11 cellular contexts compared by ENCODE assay signal in the genomic region with DNA sequence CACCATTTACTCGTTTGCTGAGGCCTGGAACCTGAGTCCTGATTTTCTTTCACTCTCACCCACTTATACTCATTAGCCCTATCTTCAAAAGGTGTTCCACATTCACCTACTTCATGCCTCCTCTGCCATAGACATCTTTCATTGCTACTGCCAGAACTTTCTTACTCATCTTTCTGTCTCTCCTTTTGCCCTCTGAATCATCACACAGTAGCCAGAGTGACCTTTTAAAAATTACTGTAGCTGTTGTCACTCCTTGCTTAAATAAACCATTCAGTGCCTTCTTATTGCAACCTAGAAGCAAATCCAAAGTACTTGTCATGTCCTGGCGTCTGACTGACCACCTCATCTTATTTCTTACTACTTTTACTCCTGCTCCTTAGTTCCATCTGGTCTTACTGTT. TPM values are rescaled to one million over a fixed set of nuclear protein-coding genes. Genes with fewer than 3 reads are reported as not detected.
DNase-seq lines count a peak whose midpoint lies in the region; ATAC-seq and TF ChIP-seq lines count a peak whose summit lies in the region.
"Had no signal": no experiment of that assay in that cellular context is flagged by ENCODE, and none has a peak within 500 bp of the region (broad histone marks: within the 10 kb centered on the region; RNA-seq: fewer than 3 reads in every experiment).

No MANE protein-coding gene starts in this region.

- DNase-seq in left ventricle myocardium superior, result no peak
- no peak for DNase-seq in right atrium auricular region (ENCODE audit: low spot score)
- DNase-seq in SW 1271 (lab: John Stamatoyannopoulos, UW), result peak; percentile 21 to 61
- no peak for DNase-seq in foreskin keratinocyte
- peak; percentile 52 for DNase-seq in stromal cell of bone marrow (ENCODE audit: low read depth)
- DNase-seq in activated gamma-delta T cell treated with Interleukin-2 at 50 U/mL for 16 hours, result no peak
- DNase-seq in NCI-H1694 treated with DMSO at 0.1 percent for 48 hours (lab: John Stamatoyannopoulos, UW), result no peak
- DNase-seq: left ventricle myocardium inferior, pancreas had no signal

- ATAC-seq in left ventricle myocardium superior (peak; percentile 23), foreskin keratinocyte (no peak), HG03095 (IDR thresholded peaks at IDR 0.05; ENCODE audit: unreplicated experiment) (no peak)

- H3K4me1 ChIP-seq in right atrium auricular region, result peaks cover 0 to 36% of the 10 kb centered on the region in 2 donors
- peaks cover 8% of the 10 kb centered on the region for H3K4me1 ChIP-seq in foreskin keratinocyte
- H3K4me1 ChIP-seq: pancreas had no signal

- H3K27me3 ChIP-seq in right atrium auricular region (no peaks in the 10 kb centered on the region), foreskin keratinocyte (no peaks in the 10 kb centered on the region)
- H3K27me3 ChIP-seq: BLaER1 treated with 17β-estradiol and CSF1 and Interleukin-3, amounts not matched to agents 10 nM and 100 nM; pancreas had no signal

- H3K27ac ChIP-seq in right atrium auricular region, result peak overlapping the region in 1 of 2 donors; percentile 7
- H3K27ac ChIP-seq in foreskin keratinocyte, result peak overlapping the region; percentile 12
- H3K27ac ChIP-seq: left ventricle myocardium inferior, pancreas had no signal

- H3K36me3 ChIP-seq in right atrium auricular region, result no peaks in the 10 kb centered on the region

- intact Hi-C loops in left ventricle myocardium superior (cut with micrococcal nuclease), result no loop called here

- TF ChIP-seq CTCF in right atrium auricular region (IDR thresholded peaks at IDR 0.05) (no peak), foreskin keratinocyte (conservative IDR thresholded peaks at IDR 0.05) (no peak)

- no peak overlapping the region for H3K4me3 ChIP-seq in right atrium auricular region
- H3K4me3 ChIP-seq: BLaER1 treated with 17β-estradiol and CSF1 and Interleukin-3, amounts not matched to agents 10 nM and 100 nM; left ventricle myocardium inferior; pancreas had no signal

- H3K9me3 ChIP-seq in right atrium auricular region, result no peaks in the 10 kb centered on the region
- H3K9me3 ChIP-seq: left ventricle myocardium inferior, pancreas had no signal

RNA-seq across cellular contexts. Expression of gene ATXN10, which starts 38.2 kb away (rescaled TPM):
- total RNA-seq in left ventricle myocardium superior (142 TPM), right atrium auricular region (10 to 100 TPM; 85.3 to 88.5 TPM), foreskin keratinocyte (92.5 and 97.3 TPM in 2 replicates)
- polyA plus RNA-seq in foreskin keratinocyte, result 127 and 159 TPM in 2 replicates

Comparison
In these comparisons a context has a peak if more than half of its experiments do, and no peak if none do; other contexts are left out.
1. DNase-seq: peak in SW 1271 (2 of 2) and stromal cell of bone marrow (single experiment); none in left ventricle myocardium superior (single experiment), right atrium auricular region (single experiment), foreskin keratinocyte (0 of 2), activated gamma-delta T cell treated with Interleukin-2 at 50 U/mL for 16 hours (single experiment) and NCI-H1694 treated with DMSO at 0.1 percent for 48 hours (single experiment).